Comparison of ENCODE assay signal across 8 cellular contexts in genomic region chr2:168948621-168949212, GRCh38. TPM values are rescaled to one million over a fixed set of nuclear protein-coding genes. Genes with fewer than 3 reads are reported as not detected.
DNase-seq lines count a peak whose midpoint lies in the region; ATAC-seq, FAIRE-seq and TF ChIP-seq lines count a peak whose summit lies in the region.

No MANE protein-coding gene starts in this region.

- intact Hi-C loops in activated naive CD4-positive, alpha-beta T cell treated with anti-CD3 and anti-CD28 coated beads for 36 hours (cut with micrococcal nuclease), result loop anchor here (1.0 kb wide), 1 partner anchor 184 kb away; no protein-coding TSS in a partner anchor
- intact Hi-C loops in mammary epithelial cell (cut with micrococcal nuclease), result loop anchor here (1.0 to 2.0 kb wide), 2 partner anchors 193 to 272 kb away; no protein-coding TSS in a partner anchor
- intact Hi-C loops in pancreas (cut with DNase I), result no loop called here

- dilution Hi-C loops in mammary epithelial cell (cut with HindIII; ENCODE audit: low sequenced_read_pairs), result no loop called here

- WGBS in mammary epithelial cell (ENCODE audit: low coverage, missing lambda C conversion rate), result 38% methylated on average over 6 of the region's 6 CpGs
- WGBS in pancreas, 2 donors, result 54 to 55% methylated on average over 6 of the region's 6 CpGs

- CTCF ChIA-PET in activated naive CD4-positive, alpha-beta T cell treated with anti-CD3 and anti-CD28 coated beads for 36 hours (lab: Charles Lee), result interaction anchor here (0.8 to 3.1 kb wide), 13 partner anchors 8 to 602 kb away, joined by 3 to 12 read pairs (median 6); no protein-coding TSS in a partner anchor
- CTCF ChIA-PET in mammary epithelial cell (lab: Charles Lee; ENCODE audit: low non-redundant PET), result no interaction called here

- H3K9me3 ChIP-seq in mammary epithelial cell (replicated peaks; ENCODE audit: insufficient read depth, low read length) (no peaks in the 10 kb centered on the region), pancreas (no peaks in the 10 kb centered on the region)

- no peak for ATAC-seq in pancreas
- no peak for ATAC-seq in esophagus mucosa
- no peak for ATAC-seq in GM18498 (IDR thresholded peaks at IDR 0.05; ENCODE audit: unreplicated experiment)

- in situ Hi-C loops in KBM-7 (cut with MboI; ENCODE audit: low pct_unique_long_range_greater_than_20kb, low sequenced_read_pairs), result no loop called here
- in situ Hi-C loops in mammary epithelial cell (cut with MboI; ENCODE audit: low sequenced_read_pairs in 2 of 2), result loop anchor here in 1 of 2 donors (25.0 kb wide), 1 partner anchor 439 kb away; no protein-coding TSS in a partner anchor

- H3K4me3 ChIP-seq in mammary epithelial cell (replicated peaks in 1 of 3; ENCODE audit: insufficient read depth in 1 of 3, low read depth in 2 of 3, low read length in 3 of 3) (no peak overlapping the region), pancreas (no peak overlapping the region)

- H3K4me1 Mint-ChIP-seq in activated naive CD4-positive, alpha-beta T cell treated with anti-CD3 and anti-CD28 coated beads for 36 hours (ENCODE audit: low read depth), result no peaks in the 10 kb centered on the region
- H3K4me1 Mint-ChIP-seq in activated naive CD8-positive, alpha-beta T cell treated with anti-CD3 and anti-CD28 coated beads for 36 hours, result no peaks in the 10 kb centered on the region

- FAIRE-seq in pancreas (lab: Jason Lieb, UNC), result no peak

- no peaks in the 10 kb centered on the region for H3K27me3 Mint-ChIP-seq in activated naive CD4-positive, alpha-beta T cell treated with anti-CD3 and anti-CD28 coated beads for 36 hours (ENCODE audit: low read depth)
- peaks cover 7% of the 10 kb centered on the region for H3K27me3 Mint-ChIP-seq in activated naive CD8-positive, alpha-beta T cell treated with anti-CD3 and anti-CD28 coated beads for 36 hours

- H3K4me3 Mint-ChIP-seq in activated naive CD4-positive, alpha-beta T cell treated with anti-CD3 and anti-CD28 coated beads for 36 hours, result no peak overlapping the region
- no peak overlapping the region for H3K4me3 Mint-ChIP-seq in activated naive CD8-positive, alpha-beta T cell treated with anti-CD3 and anti-CD28 coated beads for 36 hours

- BruUV-seq in mammary epithelial cell (replicated peaks; lab: Mats Ljungman, UMichigan), result no TSS peak

- H3K9me3 Mint-ChIP-seq in activated naive CD4-positive, alpha-beta T cell treated with anti-CD3 and anti-CD28 coated beads for 36 hours, result peaks cover 10% of the 10 kb centered on the region
- peaks cover 13% of the 10 kb centered on the region for H3K9me3 Mint-ChIP-seq in activated naive CD8-positive, alpha-beta T cell treated with anti-CD3 and anti-CD28 coated beads for 36 hours

- H3K27ac Mint-ChIP-seq in activated naive CD4-positive, alpha-beta T cell treated with anti-CD3 and anti-CD28 coated beads for 36 hours, result no peak overlapping the region
- H3K27ac Mint-ChIP-seq in activated naive CD8-positive, alpha-beta T cell treated with anti-CD3 and anti-CD28 coated beads for 36 hours, result no peak overlapping the region

- H3K4me1 ChIP-seq in mammary epithelial cell (ENCODE audit: insufficient read depth, low read length) (peaks cover 5% of the 10 kb centered on the region), pancreas (no peaks in the 10 kb centered on the region)

- H3K27me3 ChIP-seq in mammary epithelial cell (ENCODE audit: insufficient read depth, low read length) (no peaks in the 10 kb centered on the region), pancreas (no peaks in the 10 kb centered on the region)

- H3K27ac ChIP-seq in mammary epithelial cell (ENCODE audit: insufficient read depth, low read depth, low read length) (no peak overlapping the region), pancreas (no peak overlapping the region)

- TF ChIP-seq CTCF in mammary epithelial cell (conservative IDR thresholded peaks at IDR 0.05 in 1 of 2, IDR thresholded peaks at IDR 0.05 in 1 of 2; ENCODE audit: extremely low read depth in 1 of 2, insufficient read depth in 1 of 2, low read depth in 1 of 2, low read length in 2 of 2), result peak; percentile 63 to 66
- peak in 3 of 4 donors; percentile 13 to 17 (median 14) for TF ChIP-seq CTCF in pancreas (IDR thresholded peaks at IDR 0.05)

- H4K20me1 ChIP-seq in mammary epithelial cell (ENCODE audit: insufficient read depth, low read length), result no peaks in the 10 kb centered on the region

- no peak overlapping the region for H3K4me2 ChIP-seq in mammary epithelial cell (ENCODE audit: insufficient read depth, low read depth, low read length)

- H3K9ac ChIP-seq in mammary epithelial cell (ENCODE audit: insufficient read depth, low read length), result no peak overlapping the region

- no peaks in the 10 kb centered on the region for H3K79me2 ChIP-seq in mammary epithelial cell (ENCODE audit: insufficient read depth, low read length)

- H3K36me3 ChIP-seq in mammary epithelial cell (ENCODE audit: insufficient read depth, low read length) (no peaks in the 10 kb centered on the region), pancreas (no peaks in the 10 kb centered on the region)

- DNase-seq in activated naive CD4-positive, alpha-beta T cell treated with anti-CD3 and anti-CD28 coated beads for 36 hours, result peak; percentile 7
- no peak for DNase-seq in activated naive CD4-positive, alpha-beta T cell (lab: John Stamatoyannopoulos, UW)
- DNase-seq in KBM-7 (peak; percentile 37), mammary epithelial cell (no peak), pancreas (no peak)
- DNase-seq in activated naive CD8-positive, alpha-beta T cell treated with anti-CD3 and anti-CD28 coated beads for 36 hours, result no peak

- peak overlapping the region; percentile 36 for H2AFZ ChIP-seq in mammary epithelial cell (ENCODE audit: low read depth, low read length)

- H3K36me3 Mint-ChIP-seq in activated naive CD4-positive, alpha-beta T cell treated with anti-CD3 and anti-CD28 coated beads for 36 hours (ENCODE audit: low read depth), result no peaks in the 10 kb centered on the region
- peaks cover 4% of the 10 kb centered on the region for H3K36me3 Mint-ChIP-seq in activated naive CD8-positive, alpha-beta T cell treated with anti-CD3 and anti-CD28 coated beads for 36 hours

RNA-seq across cellular contexts. Expression of gene G6PC2, which starts 47.6 kb away (rescaled TPM):
- not detected for total RNA-seq in activated naive CD4-positive, alpha-beta T cell treated with anti-CD3 and anti-CD28 coated beads for 36 hours
- total RNA-seq in mammary epithelial cell (not detected), pancreas (10 to 100 TPM in 3 of 6 donors, 1 to 10 TPM in 3; 2.2 to 33.7 (median 11.1) TPM), esophagus mucosa (not detected)
- polyA plus RNA-seq in mammary epithelial cell (not detected), pancreas (100 to 1,000 TPM in 1 of 2 donors, 10 to 100 TPM in 1; 25.0 to 262 TPM)
- not detected for polyA minus RNA-seq in mammary epithelial cell
- not detected for total RNA-seq in activated naive CD8-positive, alpha-beta T cell treated with anti-CD3 and anti-CD28 coated beads for 36 hours

RNA-seq across cellular contexts. Expression of gene SPC25, which starts 58.5 kb away (rescaled TPM):
- 10 to 100 TPM; 31.0 to 32.0 TPM for total RNA-seq in activated naive CD4-positive, alpha-beta T cell treated with anti-CD3 and anti-CD28 coated beads for 36 hours
- total RNA-seq in mammary epithelial cell (10 to 100 TPM in 1 of 2 donors, under 1 TPM in 1; 0.33 to 13.2 TPM), pancreas (1 to 10 TPM in 3 of 6 donors, under 1 TPM in 3; 0.14 to 2.5 (median 0.67) TPM), esophagus mucosa (6.0 TPM)
- polyA plus RNA-seq in mammary epithelial cell (9.3 TPM), pancreas (1 to 10 TPM in 1 of 2 donors, under 1 TPM in 1; 0.61 to 4.2 TPM)
- polyA minus RNA-seq in mammary epithelial cell, result 2.8 TPM
- 10 to 100 TPM; 33.7 to 37.1 TPM for total RNA-seq in activated naive CD8-positive, alpha-beta T cell treated with anti-CD3 and anti-CD28 coated beads for 36 hours

Comparison
In these comparisons a context has a peak if more than half of its experiments do, and no peak if none do; other contexts are left out.
1. DNase-seq: peak in activated naive CD4-positive, alpha-beta T cell treated with anti-CD3 and anti-CD28 coated beads for 36 hours (single experiment) and KBM-7 (single experiment); none in activated naive CD4-positive, alpha-beta T cell (0 of 4), mammary epithelial cell (single experiment), pancreas (0 of 6) and activated naive CD8-positive, alpha-beta T cell treated with anti-CD3 and anti-CD28 coated beads for 36 hours (single experiment).
2. intact Hi-C loops: an anchor here in activated naive CD4-positive, alpha-beta T cell treated with anti-CD3 and anti-CD28 coated beads for 36 hours (1.0 kb wide) and mammary epithelial cell (1.0 to 2.0 kb wide); none called in pancreas.